ENCODE assay signal across 11 cellular contexts in genomic region chr7:125299366-125299765, GRCh38.
"Had no signal": no experiment of that assay in that cellular context is flagged by ENCODE, and none has a peak within 500 bp of the region (broad histone marks: within the 10 kb centered on the region; RNA-seq: fewer than 3 reads in every experiment).

No MANE protein-coding gene starts in this region.

- DNase-seq: GM23248, GOT3, H7, H9, HCEC 1CT, HFFc6 had no signal

- H3K27ac ChIP-seq: GM23248 had no signal

- H3K4me3 ChIP-seq: GM23248, GM23338, HAP-1 had no signal

- H3K9me3 ChIP-seq: HAP-1 had no signal

- H3K4me2 ChIP-seq: GM23338 had no signal

- ATAC-seq: GM23338, HCT116 had no signal

- H3K9ac ChIP-seq: GM23248 had no signal

- FAIRE-seq: H1, H54 had no signal

- H3K36me3 ChIP-seq: HAP-1 had no signal

- H2AFZ ChIP-seq: GM23248, GM23338 had no signal
